Comparison of ENCODE assay signal across 8 cellular contexts in genomic region chr1:53047737-53048344, GRCh38. TPM values are rescaled to one million over a fixed set of nuclear protein-coding genes. Genes with fewer than 3 reads are reported as not detected.
A peak's percentile ranks its signal among the peaks of the same experiment; 100 is the strongest.
DNase-seq lines count a peak whose midpoint lies in the region; ATAC-seq and TF ChIP-seq lines count a peak whose summit lies in the region.
"Had no signal": no experiment of that assay in that cellular context is flagged by ENCODE, and none has a peak within 500 bp of the region (broad histone marks: within the 10 kb centered on the region; RNA-seq: fewer than 3 reads in every experiment).

No MANE protein-coding gene starts in this region.

- H3F3A ChIP-seq in GM23248 (ENCODE audit: insufficient read depth) (peaks cover 51% of the 10 kb centered on the region), neural cell (ENCODE audit: insufficient read depth, low read length, poor library complexity, severe bottlenecking) (no peaks in the 10 kb centered on the region)

- H3K9me3 ChIP-seq in GM23248 (ENCODE audit: low read depth) (no peaks in the 10 kb centered on the region), mammary epithelial cell (replicated peaks; ENCODE audit: insufficient read depth, low read length) (no peaks in the 10 kb centered on the region), neural cell (ENCODE audit: low read length) (no peaks in the 10 kb centered on the region), SJCRH30 (replicated peaks) (no peaks in the 10 kb centered on the region)

- in situ Hi-C loops in GM23248 (cut with MboI) (no loop called here), mammary epithelial cell (cut with MboI; ENCODE audit: low sequenced_read_pairs in 2 of 2) (no loop called here)

- peaks cover 24% of the 10 kb centered on the region for H3K79me2 ChIP-seq in GM23248 (ENCODE audit: insufficient read depth)
- H3K79me2 ChIP-seq in mammary epithelial cell (ENCODE audit: insufficient read depth, low read length), result no peaks in the 10 kb centered on the region
- no peaks in the 10 kb centered on the region for H3K79me2 ChIP-seq in neural cell (replicated peaks; ENCODE audit: insufficient read depth, low read length)

- CTCF ChIA-PET in mammary epithelial cell (lab: Charles Lee; ENCODE audit: low non-redundant PET), result no interaction called here

- H3K36me3 ChIP-seq in GM23248 (ENCODE audit: low read depth), result peaks cover 36% of the 10 kb centered on the region
- H3K36me3 ChIP-seq in mammary epithelial cell (ENCODE audit: insufficient read depth, low read length), result no peaks in the 10 kb centered on the region
- H3K36me3 ChIP-seq in neural cell (ENCODE audit: insufficient read depth, low read length), result no peaks in the 10 kb centered on the region
- H3K36me3 ChIP-seq in SJCRH30, result peaks cover 14% of the 10 kb centered on the region

- H3K4me3 ChIP-seq in GM23248 (no peak overlapping the region), mammary epithelial cell (replicated peaks in 1 of 3; ENCODE audit: insufficient read depth in 1 of 3, low read depth in 2 of 3, low read length in 3 of 3) (no peak overlapping the region), neural cell (ENCODE audit: low read length) (peak overlapping the region; percentile 27), SJCRH30 (no peak overlapping the region)

- no peak for TF ChIP-seq EP300 in neural cell (conservative IDR thresholded peaks at IDR 0.05; ENCODE audit: poor library complexity, severe bottlenecking)

- 50 to 51% methylated on average over 4 of the region's 4 CpGs for WGBS in GM23248 (ENCODE audit: low coverage in 1 of 2, low lambda C conversion rate in 2 of 2, missing lambda C conversion rate in 2 of 2), 2 experiments
- 94% methylated on average over 4 of the region's 4 CpGs for WGBS in mammary epithelial cell (ENCODE audit: low coverage, missing lambda C conversion rate)

- H3K27ac ChIP-seq in GM23248 (peak overlapping the region; percentile 61), mammary epithelial cell (ENCODE audit: insufficient read depth, low read depth, low read length) (no peak overlapping the region), neural cell (ENCODE audit: low read length) (peak overlapping the region; percentile 45), SJCRH30 (no peak overlapping the region)

- H3K27me3 ChIP-seq in GM23248 (replicated peaks; ENCODE audit: insufficient read depth) (no peaks in the 10 kb centered on the region), mammary epithelial cell (ENCODE audit: insufficient read depth, low read length) (no peaks in the 10 kb centered on the region), neural cell (ENCODE audit: insufficient read depth, low read depth, low read length) (no peaks in the 10 kb centered on the region), SJCRH30 (no peaks in the 10 kb centered on the region)

- dilution Hi-C loops in mammary epithelial cell (cut with HindIII; ENCODE audit: low sequenced_read_pairs), result loop anchor here (5.0 kb wide), 1 partner anchor 34 kb away; no protein-coding TSS in a partner anchor

- H3K4me1 ChIP-seq in GM23248 (ENCODE audit: insufficient read depth), result peaks cover 44% of the 10 kb centered on the region
- H3K4me1 ChIP-seq in mammary epithelial cell (ENCODE audit: insufficient read depth, low read length), result peaks cover 10% of the 10 kb centered on the region
- H3K4me1 ChIP-seq in SJCRH30, result no peaks in the 10 kb centered on the region

- no peak for TF ChIP-seq RAD21 in neural cell (conservative IDR thresholded peaks at IDR 0.05)

- H3K9me2 ChIP-seq in GM23248 (ENCODE audit: insufficient read depth) (no peaks in the 10 kb centered on the region), neural cell (ENCODE audit: insufficient read depth, low read length) (no peaks in the 10 kb centered on the region)

- no TSS peak for BruUV-seq in mammary epithelial cell (replicated peaks; lab: Mats Ljungman, UMichigan)

- H3K4me2 ChIP-seq in GM23248 (ENCODE audit: unreplicated experiment) (peak overlapping the region; percentile 37), mammary epithelial cell (ENCODE audit: insufficient read depth, low read depth, low read length) (no peak overlapping the region), neural cell (ENCODE audit: low read length) (no peak overlapping the region)

- intact Hi-C loops in mammary epithelial cell (cut with micrococcal nuclease), result no loop called here

- H2AFZ ChIP-seq in GM23248 (no peak overlapping the region), mammary epithelial cell (ENCODE audit: low read depth, low read length) (no peak overlapping the region), neural cell (ENCODE audit: low read depth, low read length) (no peak overlapping the region)

- TF ChIP-seq CTCF in mammary epithelial cell (conservative IDR thresholded peaks at IDR 0.05 in 1 of 2, IDR thresholded peaks at IDR 0.05 in 1 of 2; ENCODE audit: extremely low read depth in 1 of 2, insufficient read depth in 1 of 2, low read depth in 1 of 2, low read length in 2 of 2) (no peak), neural cell (IDR thresholded peaks at IDR 0.05; ENCODE audit: poor library complexity, severe bottlenecking) (no peak)

- H4K20me1 ChIP-seq in GM23248 (ENCODE audit: insufficient read depth) (no peaks in the 10 kb centered on the region), mammary epithelial cell (ENCODE audit: insufficient read depth, low read length) (no peaks in the 10 kb centered on the region), neural cell (ENCODE audit: insufficient read depth) (no peaks in the 10 kb centered on the region)

- DNase-seq in GM23248 (peak; percentile 78), NCI-H2029 treated with DMSO at 0.1 percent for 48 hours (lab: John Stamatoyannopoulos, UW) (peak; percentile 93), mammary epithelial cell (peak; percentile 33), SJCRH30 (no peak)
- no peak for DNase-seq in NK-92 treated with Interleukin-12 subunit alpha and Interleukin-12 subunit beta, amount 100 ng/mL, for 24 hours (lab: John Stamatoyannopoulos, UW)
- DNase-seq: SIG-M5 had no signal

- H3K9ac ChIP-seq in GM23248 (0 out of 2 replicates have a peak overlapping the region, but pooled peaks have one; percentile 26), mammary epithelial cell (ENCODE audit: insufficient read depth, low read length) (no peak overlapping the region), neural cell (ENCODE audit: low read length) (no peak overlapping the region)

- no peak for ATAC-seq in HG02870 (IDR thresholded peaks at IDR 0.05; ENCODE audit: unreplicated experiment)

TF ChIP-seq in neural cell, 6 proteins besides CTCF, POLR2A, EP300 and RAD21:
- TF ChIP-seq TAF1 (IDR thresholded peaks at IDR 0.05; ENCODE audit: low read depth) (no peak), MXI1 (conservative IDR thresholded peaks at IDR 0.05; ENCODE audit: poor library complexity, severe bottlenecking) (no peak), EZH2 (IDR thresholded peaks at IDR 0.05; ENCODE audit: borderline replicate concordance, insufficient read depth, low read length, poor library complexity, severe bottlenecking) (no peak), SMC3 (conservative IDR thresholded peaks at IDR 0.05; ENCODE audit: poor library complexity) (no peak), POLR2AphosphoS5 (IDR thresholded peaks at IDR 0.05) (no peak)
- TF ChIP-seq, protein P1, sequence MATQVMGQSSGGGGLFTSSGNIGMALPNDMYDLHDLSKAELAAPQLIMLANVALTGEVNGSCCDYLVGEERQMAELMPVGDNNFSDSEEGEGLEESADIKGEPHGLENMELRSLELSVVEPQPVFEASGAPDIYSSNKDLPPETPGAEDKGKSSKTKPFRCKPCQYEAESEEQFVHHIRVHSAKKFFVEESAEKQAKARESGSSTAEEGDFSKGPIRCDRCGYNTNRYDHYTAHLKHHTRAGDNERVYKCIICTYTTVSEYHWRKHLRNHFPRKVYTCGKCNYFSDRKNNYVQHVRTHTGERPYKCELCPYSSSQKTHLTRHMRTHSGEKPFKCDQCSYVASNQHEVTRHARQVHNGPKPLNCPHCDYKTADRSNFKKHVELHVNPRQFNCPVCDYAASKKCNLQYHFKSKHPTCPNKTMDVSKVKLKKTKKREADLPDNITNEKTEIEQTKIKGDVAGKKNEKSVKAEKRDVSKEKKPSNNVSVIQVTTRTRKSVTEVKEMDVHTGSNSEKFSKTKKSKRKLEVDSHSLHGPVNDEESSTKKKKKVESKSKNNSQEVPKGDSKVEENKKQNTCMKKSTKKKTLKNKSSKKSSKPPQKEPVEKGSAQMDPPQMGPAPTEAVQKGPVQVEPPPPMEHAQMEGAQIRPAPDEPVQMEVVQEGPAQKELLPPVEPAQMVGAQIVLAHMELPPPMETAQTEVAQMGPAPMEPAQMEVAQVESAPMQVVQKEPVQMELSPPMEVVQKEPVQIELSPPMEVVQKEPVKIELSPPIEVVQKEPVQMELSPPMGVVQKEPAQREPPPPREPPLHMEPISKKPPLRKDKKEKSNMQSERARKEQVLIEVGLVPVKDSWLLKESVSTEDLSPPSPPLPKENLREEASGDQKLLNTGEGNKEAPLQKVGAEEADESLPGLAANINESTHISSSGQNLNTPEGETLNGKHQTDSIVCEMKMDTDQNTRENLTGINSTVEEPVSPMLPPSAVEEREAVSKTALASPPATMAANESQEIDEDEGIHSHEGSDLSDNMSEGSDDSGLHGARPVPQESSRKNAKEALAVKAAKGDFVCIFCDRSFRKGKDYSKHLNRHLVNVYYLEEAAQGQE (IDR thresholded peaks at IDR 0.05; ENCODE audit: borderline replicate concordance), result no peak
TF ChIP-seq in neural cell: peak in this region for 0.

RNA-seq across cellular contexts. Expression of gene PODN, which starts 14.2 kb away (rescaled TPM):
- total RNA-seq in GM23248 (2014; rRNA removed; shearing (Covaris generic)), result 54.0 and 54.8 TPM in 2 replicates
- polyA plus RNA-seq in GM23248 (2016; fragmentation: Nextera tagmentation; extraction: Ambion mirVana), result 71.6 and 73.7 TPM in 2 replicates
- total RNA-seq in mammary epithelial cell, result not detected
- not detected for polyA plus RNA-seq in mammary epithelial cell
- not detected for polyA minus RNA-seq in mammary epithelial cell
- polyA plus RNA-seq in neural cell, result 0.07 and 0.20 TPM in 2 replicates
- polyA minus RNA-seq in neural cell, result not detected in 2 replicates
- total RNA-seq in SJCRH30 (2014; rRNA removed; shearing (Covaris generic)), result 0.41 and 0.42 TPM in 2 replicates

Comparison
In these comparisons a context has a peak if more than half of its experiments do, and no peak if none do; other contexts are left out.
1. DNase-seq: peak in GM23248 (single experiment), NCI-H2029 treated with DMSO at 0.1 percent for 48 hours (single experiment) and mammary epithelial cell (single experiment); none in SJCRH30 (0 of 2) and NK-92 treated with Interleukin-12 subunit alpha and Interleukin-12 subunit beta, amount 100 ng/mL, for 24 hours (single experiment).
2. H3K27ac ChIP-seq: peak in GM23248 (single experiment) and neural cell (single experiment); none in mammary epithelial cell (single experiment) and SJCRH30 (single experiment).
3. RNA of gene PODN, which starts 14.2 kb away (total RNA-seq): 54.0 to 54.8 TPM in GM23248; 0.41 to 0.42 TPM in SJCRH30 and not detected in mammary epithelial cell; every median in the first group is over 10 times any median in the second.